Comparison of ENCODE assay signal across 21 cellular contexts in genomic region chr2:123015186-123015585, GRCh38.
"Had no signal": no experiment of that assay in that cellular context is flagged by ENCODE, and none has a peak within 500 bp of the region (broad histone marks: within the 10 kb centered on the region; RNA-seq: fewer than 3 reads in every experiment).

No MANE protein-coding gene starts in this region.

- H3K27ac ChIP-seq: coronary artery, esophagus squamous epithelium, neural progenitor cell, prostate gland, right atrium auricular region, sigmoid colon, testis, tibial artery had no signal

- H3K27me3 ChIP-seq: esophagus squamous epithelium, neural progenitor cell, right atrium auricular region, sigmoid colon, testis, tibial artery had no signal

- H3K4me3 ChIP-seq: coronary artery, esophagus squamous epithelium, lung, neural progenitor cell, prostate gland, right atrium auricular region, sigmoid colon, testis, tibial artery had no signal

- H3K9me3 ChIP-seq: esophagus squamous epithelium, prostate gland, right atrium auricular region, sigmoid colon, testis, tibial artery had no signal

- H3K4me1 ChIP-seq: esophagus squamous epithelium, neural progenitor cell, prostate gland, right atrium auricular region, sigmoid colon, testis, tibial artery had no signal

- H2AFZ ChIP-seq: neural progenitor cell had no signal

- ATAC-seq: natural killer cell treated with Interleukin-12 subunit alpha and Interleukin-12 subunit beta and Interleukin-15 and Interleukin-18, amount 100 ng/mL, for 72 hours; stimulated activated effector memory CD8-positive, alpha-beta T cell treated with anti-CD3 and anti-CD28 coated beads, Interleukin-12 subunit alpha, Interleukin-12 subunit beta, amount 100 ng/mL, for 72 hours; stimulated activated naive CD8-positive, alpha-beta T cell treated with anti-CD3 and anti-CD28 coated beads, Interleukin-15, Interleukin-2, amounts not matched to agents 100 U/mL and 50 U/mL, for 24 hours had no signal

- H3K4me2 ChIP-seq: neural progenitor cell had no signal

- H3K36me3 ChIP-seq: esophagus squamous epithelium, neural progenitor cell, prostate gland, right atrium auricular region, sigmoid colon, tibial artery had no signal

- H3K9ac ChIP-seq: neural progenitor cell had no signal

- DNase-seq: dermis blood vessel endothelial cell; effector memory CD4-positive, alpha-beta T cell; erythroblast; esophagus squamous epithelium; foreskin melanocyte; naive B cell; nucleus accumbens; sigmoid colon; stimulated activated CD4-positive, alpha-beta T cell treated with anti-CD3 and anti-CD28 coated beads, Interleukin-2, amount 100 ng/mL, for 24 hours; stimulated activated CD4-positive, alpha-beta T cell treated with anti-CD3 and anti-CD28 coated beads, Interleukin-4, amount 100 ng/mL, for 24 hours; stimulated activated naive CD8-positive, alpha-beta T cell treated with anti-CD3 and anti-CD28 coated beads, Interleukin-15, Interleukin-2, amounts not matched to agents 100 U/mL and 50 U/mL, for 24 hours; substantia nigra; testis; tibial artery had no signal
